ENCODE assay signal across 21 cellular contexts in genomic region chr5:58641533-58641932, GRCh38. TPM values are rescaled to one million over a fixed set of nuclear protein-coding genes. Genes with fewer than 3 reads are reported as not detected.
"Had no signal": no experiment of that assay in that cellular context is flagged by ENCODE, and none has a peak within 500 bp of the region (broad histone marks: within the 10 kb centered on the region; RNA-seq: fewer than 3 reads in every experiment).

No MANE protein-coding gene starts in this region.

- H3K4me1 ChIP-seq: esophagus muscularis mucosa, spleen, upper lobe of left lung had no signal

- H3K4me3 Mint-ChIP-seq: activated naive CD4-positive, alpha-beta T cell treated with anti-CD3 and anti-CD28 coated beads, Interleukin-2, amount 50 U/mL, for 24 hours; natural killer cell had no signal

- H3K27ac Mint-ChIP-seq: activated naive CD4-positive, alpha-beta T cell treated with anti-CD3 and anti-CD28 coated beads, Interleukin-2, amount 50 U/mL, for 24 hours; natural killer cell had no signal

- H3K27ac ChIP-seq: brain microvascular endothelial cell, esophagus muscularis mucosa, spleen, upper lobe of left lung, WERI-Rb-1 had no signal

- H3K36me3 Mint-ChIP-seq: activated naive CD4-positive, alpha-beta T cell treated with anti-CD3 and anti-CD28 coated beads, Interleukin-2, amount 50 U/mL, for 24 hours; natural killer cell had no signal

- H3K4me1 Mint-ChIP-seq: activated naive CD4-positive, alpha-beta T cell treated with anti-CD3 and anti-CD28 coated beads, Interleukin-2, amount 50 U/mL, for 24 hours; natural killer cell had no signal

- DNase-seq: activated gamma-delta T cell treated with Interleukin-2 at 50 U/mL for 16 hours; activated T-cell treated with anti-CD3 and anti-CD28 coated beads, Interleukin-2, amount 50 U/mL, for 1 hour; anterior cingulate cortex; brain microvascular endothelial cell; central memory CD4-positive, alpha-beta T cell; effector memory CD4-positive, alpha-beta T cell; glutamatergic neuron; hypothalamus; midbrain; natural killer cell; retina; spleen; stimulated activated CD4-positive, alpha-beta T cell treated with anti-CD3 and anti-CD28 coated beads, Interleukin-4, amount 100 ng/mL, for 24 hours; stimulated activated naive CD8-positive, alpha-beta T cell treated with anti-CD3 and anti-CD28 coated beads, Interleukin-15, Interleukin-2, amounts not matched to agents 100 U/mL and 50 U/mL, for 24 hours; SW 1271; upper lobe of left lung; WERI-Rb-1 had no signal

- H3K4me3 ChIP-seq: esophagus muscularis mucosa, spleen, upper lobe of left lung had no signal

- ATAC-seq: left lobe of liver; natural killer cell; stimulated activated naive CD8-positive, alpha-beta T cell treated with anti-CD3 and anti-CD28 coated beads, Interleukin-15, Interleukin-2, amounts not matched to agents 100 U/mL and 50 U/mL, for 24 hours had no signal

- H3K9me3 Mint-ChIP-seq: activated naive CD4-positive, alpha-beta T cell treated with anti-CD3 and anti-CD28 coated beads, Interleukin-2, amount 50 U/mL, for 24 hours; natural killer cell had no signal

- H3K36me3 ChIP-seq: brain microvascular endothelial cell, esophagus muscularis mucosa, spleen, upper lobe of left lung, WERI-Rb-1 had no signal

- H3K27me3 ChIP-seq: brain microvascular endothelial cell, esophagus muscularis mucosa, spleen, upper lobe of left lung had no signal

- H3K9me3 ChIP-seq: esophagus muscularis mucosa, spleen, upper lobe of left lung had no signal

RNA-seq across cellular contexts. Expression of gene RAB3C, which starts 58.7 kb away (rescaled TPM):
- total RNA-seq: osteoblast had no signal
